Comparison of ENCODE assay signal across 17 cellular contexts in genomic region chr11:19084661-19085315, GRCh38. TPM values are rescaled to one million over a fixed set of nuclear protein-coding genes. Genes with fewer than 3 reads are reported as not detected.
DNase-seq lines count a peak whose midpoint lies in the region; ATAC-seq and TF ChIP-seq lines count a peak whose summit lies in the region.
"Had no signal": no experiment of that assay in that cellular context is flagged by ENCODE, and none has a peak within 500 bp of the region (broad histone marks: within the 10 kb centered on the region; RNA-seq: fewer than 3 reads in every experiment).

No MANE protein-coding gene starts in this region.

- H3K9me2 ChIP-seq in GM23248 (ENCODE audit: insufficient read depth): no peaks in the 10 kb centered on the region

- H3K9me3 ChIP-seq in GM23248 (ENCODE audit: low read depth) (no peaks in the 10 kb centered on the region), esophagus muscularis mucosa (no peaks in the 10 kb centered on the region)
- H3K9me3 ChIP-seq in naive thymus-derived CD4-positive, alpha-beta T cell (ENCODE audit: control insufficient read depth in 2 of 3, low read length in 3 of 3): no peaks in the 10 kb centered on the region
- H3K9me3 ChIP-seq: A549, BLaER1 had no signal

- H3K4me2 ChIP-seq in GM23248 (ENCODE audit: unreplicated experiment): no peak overlapping the region
- H3K4me2 ChIP-seq: A549, BLaER1 had no signal

- no peaks in the 10 kb centered on the region for H3K79me2 ChIP-seq in GM23248 (ENCODE audit: insufficient read depth)

- H3K27me3 ChIP-seq in GM23248 (replicated peaks; ENCODE audit: insufficient read depth): no peaks in the 10 kb centered on the region
- H3K27me3 ChIP-seq in esophagus muscularis mucosa: no peaks in the 10 kb centered on the region
- H3K27me3 ChIP-seq in naive thymus-derived CD4-positive, alpha-beta T cell (ENCODE audit: control insufficient read depth in 2 of 2, insufficient read depth in 2 of 2, low read length in 2 of 2): no peaks in the 10 kb centered on the region
- H3K27me3 ChIP-seq: BLaER1 had no signal

- H3K4me1 ChIP-seq in GM23248 (ENCODE audit: insufficient read depth): peaks cover 22% of the 10 kb centered on the region
- H3K4me1 ChIP-seq in esophagus muscularis mucosa: no peaks in the 10 kb centered on the region
- no peaks in the 10 kb centered on the region for H3K4me1 ChIP-seq in naive thymus-derived CD4-positive, alpha-beta T cell (ENCODE audit: control insufficient read depth in 2 of 2, insufficient read depth in 2 of 2, low read length in 2 of 2)
- H3K4me1 ChIP-seq: A549, BLaER1 had no signal

- intact Hi-C loops in esophagus muscularis mucosa (cut with DNase I): no loop called here
- intact Hi-C loops in naive thymus-derived CD4-positive, alpha-beta T cell (cut with micrococcal nuclease): no loop called here

- no peak for TF ChIP-seq EP300 in esophagus muscularis mucosa (IDR thresholded peaks at IDR 0.05)

- no peak for TF ChIP-seq POLR2A in esophagus muscularis mucosa (IDR thresholded peaks at IDR 0.05; ENCODE audit: low read depth)

- H3K36me3 ChIP-seq in GM23248 (ENCODE audit: low read depth) (no peaks in the 10 kb centered on the region), esophagus muscularis mucosa (no peaks in the 10 kb centered on the region)
- no peaks in the 10 kb centered on the region for H3K36me3 ChIP-seq in naive thymus-derived CD4-positive, alpha-beta T cell (ENCODE audit: control insufficient read depth in 2 of 3, insufficient read depth in 3 of 3, low read length in 3 of 3)
- H3K36me3 ChIP-seq: BLaER1 had no signal

- peaks cover 6 to 17% (median 16%) of the 10 kb centered on the region in 5 donors for H3K27me3 Mint-ChIP-seq in naive thymus-derived CD4-positive, alpha-beta T cell

- in situ Hi-C loops in GM23248 (cut with MboI): no loop called here

- no peak overlapping the region for H2AFZ ChIP-seq in GM23248

- TF ChIP-seq CTCF in esophagus muscularis mucosa (IDR thresholded peaks at IDR 0.05) (no peak), fibroblast of the aortic adventitia (IDR thresholded peaks at IDR 0.05; ENCODE audit: insufficient read depth, low read length) (no peak)

- peaks cover 0 to 2% (median 0%) of the 10 kb centered on the region in 7 donors for H3K4me1 Mint-ChIP-seq in naive thymus-derived CD4-positive, alpha-beta T cell
- H3K4me1 Mint-ChIP-seq: CD8-positive, alpha-beta memory T cell; H9 had no signal

- no peak overlapping the region for H3K9ac ChIP-seq in GM23248
- H3K9ac ChIP-seq: BLaER1 had no signal

- no peak overlapping the region for H3K27ac Mint-ChIP-seq in naive thymus-derived CD4-positive, alpha-beta T cell
- H3K27ac Mint-ChIP-seq: CD8-positive, alpha-beta memory T cell; H9 had no signal

- H3F3A ChIP-seq in GM23248 (ENCODE audit: insufficient read depth): peaks cover 29% of the 10 kb centered on the region; the same call in 1 of the 2 replicates

- 28 to 31% methylated on average over 5 of the region's 5 CpGs for WGBS in GM23248 (ENCODE audit: low coverage in 1 of 2, low lambda C conversion rate in 2 of 2, missing lambda C conversion rate in 2 of 2), 2 experiments
- 61% methylated on average over 5 of the region's 5 CpGs for WGBS in esophagus muscularis mucosa

- CTCF ChIA-PET in naive thymus-derived CD4-positive, alpha-beta T cell (lab: Charles Lee): no interaction called here

- no peaks in the 10 kb centered on the region for H3K36me3 Mint-ChIP-seq in naive thymus-derived CD4-positive, alpha-beta T cell

- H3K27ac ChIP-seq in GM23248 (no peak overlapping the region), esophagus muscularis mucosa (replicated peaks in 1 of 4) (no peak overlapping the region)
- H3K27ac ChIP-seq in naive thymus-derived CD4-positive, alpha-beta T cell (ENCODE audit: low read depth, low read length): no peak overlapping the region
- H3K27ac ChIP-seq: A549, BLaER1 had no signal

- no peak overlapping the region for H3K4me3 Mint-ChIP-seq in naive thymus-derived CD4-positive, alpha-beta T cell
- H3K4me3 Mint-ChIP-seq: CD8-positive, alpha-beta memory T cell; H9 had no signal

- H4K20me1 ChIP-seq in GM23248 (ENCODE audit: insufficient read depth): no peaks in the 10 kb centered on the region
- H4K20me1 ChIP-seq: BLaER1 had no signal

- H3K4me3 ChIP-seq in GM23248 (no peak overlapping the region), esophagus muscularis mucosa (no peak overlapping the region), fibroblast of the aortic adventitia (ENCODE audit: low read depth, low read length) (no peak overlapping the region)
- H3K4me3 ChIP-seq in naive thymus-derived CD4-positive, alpha-beta T cell (ENCODE audit: low read length): no peak overlapping the region
- H3K4me3 ChIP-seq: A549, BLaER1 had no signal

- DNase-seq in GM23248: peak; percentile 48
- DNase-seq in esophagus muscularis mucosa (ENCODE audit: extremely low spot score): peak; percentile 72
- DNase-seq in fibroblast of the aortic adventitia (ENCODE audit: low read depth): peak; percentile 40
- DNase-seq in NOMO-1 treated with DMSO at 0.1 percent for 48 hours (lab: John Stamatoyannopoulos, UW; ENCODE audit: unreplicated experiment): no peak
- DNase-seq in stimulated activated CD8-positive, alpha-beta memory T cell treated with anti-CD3 and anti-CD28 coated beads, Interleukin-4, amount 100 ng/mL, for 48 hours: no peak
- no peak for DNase-seq in naive thymus-derived CD4-positive, alpha-beta T cell
- DNase-seq: AML-193; CD8-positive, alpha-beta memory T cell; DMS53; GOT3; H9; IMR-90 had no signal

- peaks cover 0 to 2% (median 0%) of the 10 kb centered on the region in 11 donors for H3K9me3 Mint-ChIP-seq in naive thymus-derived CD4-positive, alpha-beta T cell
- H3K9me3 Mint-ChIP-seq: CD8-positive, alpha-beta memory T cell; H9 had no signal

- POLR2A ChIA-PET in naive thymus-derived CD4-positive, alpha-beta T cell (lab: Charles Lee): no interaction called here

- no peak for ATAC-seq in naive thymus-derived CD4-positive, alpha-beta T cell
- ATAC-seq: A549 had no signal

RNA-seq across cellular contexts. Expression of gene MRGPRX2, which starts 24.3 kb away (rescaled TPM):
- not detected in 2 replicates for total RNA-seq in GM23248 (2014; rRNA removed; shearing (Covaris generic))
- not detected in 2 replicates for polyA plus RNA-seq in GM23248 (2016; fragmentation: Nextera tagmentation; extraction: Ambion mirVana)
- under 1 TPM in 3 of 4 donors, not detected in 1; 0.23 to 0.83 (median 0.83) TPM for total RNA-seq in esophagus muscularis mucosa
- not detected in 2 replicates for total RNA-seq in fibroblast of the aortic adventitia (ENCODE audit: low replicate concordance)
- total RNA-seq in naive thymus-derived CD4-positive, alpha-beta T cell: under 1 TPM in 1 of 5 experiments, not detected in 4; 0.17 TPM
- not detected for polyA plus RNA-seq in naive thymus-derived CD4-positive, alpha-beta T cell
- total RNA-seq: CD8-positive, alpha-beta memory T cell; G401; H9; HT-29; IMR-90 had no signal
- polyA plus RNA-seq: A549; AG04450; CD8-positive, alpha-beta memory T cell; IMR-90 had no signal

RNA-seq across cellular contexts. Expression of gene ZDHHC13, which starts 32.2 kb away (rescaled TPM):
- total RNA-seq in GM23248 (2014; rRNA removed; shearing (Covaris generic)): 10.9 and 11.0 TPM in 2 replicates
- polyA plus RNA-seq in GM23248 (2016; fragmentation: Nextera tagmentation; extraction: Ambion mirVana): 11.6 and 12.5 TPM in 2 replicates
- total RNA-seq in esophagus muscularis mucosa: 1 to 10 TPM; 4.1 to 5.5 (median 4.9) TPM
- total RNA-seq in fibroblast of the aortic adventitia (ENCODE audit: low replicate concordance): 2.0 and 18.6 TPM in 2 replicates
- 10 to 100 TPM in 4 of 5 experiments, 1 to 10 TPM in 1; 9.3 to 21.3 (median 14.2) TPM for total RNA-seq in naive thymus-derived CD4-positive, alpha-beta T cell
- polyA plus RNA-seq in naive thymus-derived CD4-positive, alpha-beta T cell: 1 to 10 TPM; 6.8 to 9.6 TPM

Comparison
In these comparisons a context has a peak if more than half of its experiments do, and no peak if none do; other contexts are left out.
1. DNase-seq: peak in GM23248 (single experiment), esophagus muscularis mucosa (single experiment) and fibroblast of the aortic adventitia (single experiment); none in NOMO-1 treated with DMSO at 0.1 percent for 48 hours (single experiment), stimulated activated CD8-positive, alpha-beta memory T cell treated with anti-CD3 and anti-CD28 coated beads, Interleukin-4, amount 100 ng/mL, for 48 hours (single experiment) and naive thymus-derived CD4-positive, alpha-beta T cell (0 of 9).